ENCODE assay signal across 16 cellular contexts in the genomic region with DNA sequence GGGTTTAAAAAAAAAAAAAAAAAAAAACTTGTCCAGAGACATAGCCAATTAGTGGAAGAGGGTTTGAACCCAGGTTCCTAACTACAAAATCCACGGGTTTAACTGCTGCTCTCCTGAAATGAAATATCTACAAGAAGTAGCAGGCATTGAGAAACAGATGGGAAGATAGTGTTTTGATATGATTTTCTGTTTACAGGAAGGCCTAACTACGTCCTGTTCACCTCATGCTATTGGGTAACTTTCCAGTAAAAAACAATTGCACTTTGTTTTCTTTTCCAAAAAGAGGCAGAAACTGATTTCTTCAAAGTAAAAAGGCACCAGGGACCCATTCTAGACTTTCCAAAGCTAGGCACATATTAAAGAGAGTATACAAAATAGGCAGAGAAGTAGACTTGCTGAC. TPM values are rescaled to one million over a fixed set of nuclear protein-coding genes. Genes with fewer than 3 reads are reported as not detected.
DNase-seq lines count a peak whose midpoint lies in the region; ATAC-seq and TF ChIP-seq lines count a peak whose summit lies in the region.
"Had no signal": no experiment of that assay in that cellular context is flagged by ENCODE, and none has a peak within 500 bp of the region (broad histone marks: within the 10 kb centered on the region; RNA-seq: fewer than 3 reads in every experiment).

No MANE protein-coding gene starts in this region.

- H3K36me3 ChIP-seq in brain microvascular endothelial cell (replicated peaks) (peaks cover 59% of the 10 kb centered on the region), suprapubic skin (peaks cover 31% of the 10 kb centered on the region)

- WGBS in suprapubic skin: 59% methylated on average over 2 of the region's 2 CpGs

- no peak overlapping the region for H3K4me3 Mint-ChIP-seq in activated naive CD8-positive, alpha-beta T cell
- H3K4me3 Mint-ChIP-seq in activated naive CD8-positive, alpha-beta T cell treated with anti-CD3 and anti-CD28 coated beads, Interleukin-2, amount 50 U/mL, for 24 hours: no peak overlapping the region

- H3K27ac ChIP-seq in brain microvascular endothelial cell (peak overlapping the region; percentile 51), layer of hippocampus (ENCODE audit: low read depth, low read length) (peak overlapping the region; percentile 2), suprapubic skin (peak overlapping the region; percentile 74)

- no peaks in the 10 kb centered on the region for H3K27me3 Mint-ChIP-seq in activated naive CD8-positive, alpha-beta T cell
- H3K27me3 Mint-ChIP-seq in activated naive CD8-positive, alpha-beta T cell treated with anti-CD3 and anti-CD28 coated beads, Interleukin-2, amount 50 U/mL, for 24 hours: no peaks in the 10 kb centered on the region

- in situ Hi-C loops in brain microvascular endothelial cell (cut with HindIII; ENCODE audit: low pct_ligation_motif_present, low sequenced_read_pairs): no loop called here

- H3K4me1 ChIP-seq in suprapubic skin: peaks cover 42% of the 10 kb centered on the region

- DNase-seq in activated naive CD8-positive, alpha-beta T cell treated with anti-CD3 and anti-CD28 coated beads, Interleukin-2, amount 50 U/mL, for 24 hours: no peak
- no peak for DNase-seq in brain microvascular endothelial cell
- DNase-seq in suprapubic skin (ENCODE audit: low spot score in 2 of 2): no peak
- no peak for DNase-seq in ecto neural progenitor cell (ENCODE audit: low spot score)
- DNase-seq: activated CD4-positive, alpha-beta T cell treated with anti-CD3 and anti-CD28 coated beads for 48 hours; effector memory CD4-positive, alpha-beta T cell; kidney glomerular epithelial cell; NCI-H187; NCI-H82; stimulated activated CD4-positive, alpha-beta T cell treated with anti-CD3 and anti-CD28 coated beads, Interleukin-4, amount 100 ng/mL, for 4 hours; T1000 had no signal

- no peak overlapping the region for H3K4me3 ChIP-seq in brain microvascular endothelial cell (ENCODE audit: low read depth, low read length)
- H3K4me3 ChIP-seq in suprapubic skin: no peak overlapping the region

- H3K9me3 Mint-ChIP-seq in activated naive CD8-positive, alpha-beta T cell (ENCODE audit: low read depth): no peaks in the 10 kb centered on the region
- H3K9me3 Mint-ChIP-seq in activated naive CD8-positive, alpha-beta T cell treated with anti-CD3 and anti-CD28 coated beads, Interleukin-2, amount 50 U/mL, for 24 hours: no peaks in the 10 kb centered on the region

- no peak for TF ChIP-seq CTCF in brain microvascular endothelial cell (IDR thresholded peaks at IDR 0.05; ENCODE audit: low read depth, low read length, missing control alignments)
- no peak for TF ChIP-seq CTCF in suprapubic skin (IDR thresholded peaks at IDR 0.05)

- peaks cover 6% of the 10 kb centered on the region for H3K36me3 Mint-ChIP-seq in activated naive CD8-positive, alpha-beta T cell
- peaks cover 6% of the 10 kb centered on the region for H3K36me3 Mint-ChIP-seq in activated naive CD8-positive, alpha-beta T cell treated with anti-CD3 and anti-CD28 coated beads, Interleukin-2, amount 50 U/mL, for 24 hours (ENCODE audit: low read depth)

- TF ChIP-seq POLR2A in suprapubic skin (IDR thresholded peaks at IDR 0.05): no peak

- peak overlapping the region; percentile 3 for H3K27ac Mint-ChIP-seq in activated naive CD8-positive, alpha-beta T cell
- H3K27ac Mint-ChIP-seq in activated naive CD8-positive, alpha-beta T cell treated with anti-CD3 and anti-CD28 coated beads, Interleukin-2, amount 50 U/mL, for 24 hours: no peak overlapping the region

- no peaks in the 10 kb centered on the region for H3K9me3 ChIP-seq in suprapubic skin

- ATAC-seq in activated naive CD8-positive, alpha-beta T cell treated with anti-CD3 and anti-CD28 coated beads, Interleukin-2, amount 50 U/mL, for 24 hours: no peak
- ATAC-seq in GM18498 (IDR thresholded peaks at IDR 0.05; ENCODE audit: unreplicated experiment): no peak
- ATAC-seq in GM18873 (IDR thresholded peaks at IDR 0.05; ENCODE audit: low FRiP score, unreplicated experiment): no peak

- no peak for TF ChIP-seq EP300 in suprapubic skin (IDR thresholded peaks at IDR 0.05)

- H3K27me3 ChIP-seq in brain microvascular endothelial cell (replicated peaks) (no peaks in the 10 kb centered on the region), layer of hippocampus (ENCODE audit: control insufficient read depth, insufficient read depth, low read length) (no peaks in the 10 kb centered on the region), suprapubic skin (no peaks in the 10 kb centered on the region)

- peaks cover 5% of the 10 kb centered on the region for H3K4me1 Mint-ChIP-seq in activated naive CD8-positive, alpha-beta T cell (ENCODE audit: low read depth)
- peaks cover 6% of the 10 kb centered on the region for H3K4me1 Mint-ChIP-seq in activated naive CD8-positive, alpha-beta T cell treated with anti-CD3 and anti-CD28 coated beads, Interleukin-2, amount 50 U/mL, for 24 hours

RNA-seq across cellular contexts. Expression of a gene that starts 5.9 kb away (rescaled TPM):
- not detected for total RNA-seq in suprapubic skin
- total RNA-seq: renal cortical epithelial cell had no signal

RNA-seq across cellular contexts. Expression of a gene that starts 29.7 kb away (rescaled TPM):
- total RNA-seq in suprapubic skin: 100 to 1,000 TPM; 309 to 520 (median 422) TPM

Comparison
In these comparisons a context has a peak if more than half of its experiments do, and no peak if none do; other contexts are left out.
1. H3K27ac ChIP-seq: peak in every context shown above with its lines; median percentile 74 in suprapubic skin; 51 in brain microvascular endothelial cell; 2 in layer of hippocampus.